ENCODE assay signal across 9 cellular contexts in the genomic region with DNA sequence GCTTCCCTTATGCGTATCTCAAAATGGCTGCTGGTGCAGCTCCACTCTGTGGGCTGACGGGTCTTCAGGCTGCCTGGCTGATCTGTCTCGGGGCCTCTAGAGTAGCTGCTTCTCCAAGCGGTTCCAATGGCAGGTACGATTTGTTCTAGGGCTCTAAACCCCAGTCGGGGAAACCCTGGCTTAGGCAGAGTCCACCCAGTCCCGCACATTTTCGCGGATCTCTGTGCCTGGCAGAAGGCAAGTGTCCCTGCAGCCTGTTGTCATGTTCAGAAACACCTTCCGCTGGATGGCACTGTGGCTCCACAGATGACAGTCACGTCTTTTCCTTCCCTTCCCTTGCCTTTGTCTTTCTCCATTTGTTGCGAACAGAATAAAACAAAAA. TPM values are rescaled to one million over a fixed set of nuclear protein-coding genes. Genes with fewer than 3 reads are reported as not detected.
A peak's percentile ranks its signal among the peaks of the same experiment; 100 is the strongest.
DNase-seq lines count a peak whose midpoint lies in the region; ATAC-seq and TF ChIP-seq lines count a peak whose summit lies in the region.
"Had no signal": no experiment of that assay in that cellular context is flagged by ENCODE, and none has a peak within 500 bp of the region (broad histone marks: within the 10 kb centered on the region; RNA-seq: fewer than 3 reads in every experiment).

No MANE protein-coding gene starts in this region.

- H3K27me3 ChIP-seq in BLaER1 treated with 17β-estradiol and CSF1 and Interleukin-3, amounts not matched to agents 10 nM and 100 nM = peaks cover 0 to 11% (median 5%) of the 10 kb centered on the region in 11 experiments; a peak in 8 of 22 replicates
- H3K27me3 ChIP-seq in Karpas-422 (ENCODE audit: low read length) (no peaks in the 10 kb centered on the region), testis (no peaks in the 10 kb centered on the region)

- H3K4me3 ChIP-seq in BLaER1 treated with 17β-estradiol and CSF1 and Interleukin-3, amounts not matched to agents 10 nM and 100 nM = peak overlapping the region; percentile 38 to 65 (median 54)
- H3K4me3 ChIP-seq in Karpas-422 (ENCODE audit: low read length) = peak overlapping the region; percentile 56
- no peak overlapping the region for H3K4me3 ChIP-seq in testis

- no peaks in the 10 kb centered on the region for H3K79me2 ChIP-seq in Karpas-422 (ENCODE audit: low read length)

- no peaks in the 10 kb centered on the region for H3K9me2 ChIP-seq in Karpas-422 (replicated peaks; ENCODE audit: insufficient read depth, low read length)

- H3K4me1 Mint-ChIP-seq in natural killer cell = peaks cover 18 to 20% of the 10 kb centered on the region in 2 donors

- peak overlapping the region; percentile 84 for H3K4me3 Mint-ChIP-seq in natural killer cell

- peak in 1 of 3 donors; percentile 36 for ATAC-seq in natural killer cell

- intact Hi-C loops in natural killer cell (cut with micrococcal nuclease) (no loop called here), testis (cut with DNase I; ENCODE audit: low total_unique reads) (no loop called here)

- peak overlapping the region; percentile 61 to 90 (median 81) for H3K27ac ChIP-seq in BLaER1 treated with 17β-estradiol and CSF1 and Interleukin-3, amounts not matched to agents 10 nM and 100 nM
- peak overlapping the region; percentile 38 for H3K27ac ChIP-seq in Karpas-422 (ENCODE audit: low read length)
- H3K27ac ChIP-seq in testis = no peak overlapping the region

- H3K27ac Mint-ChIP-seq in natural killer cell = peak overlapping the region in 1 of 2 donors; percentile 82

- no peak for TF ChIP-seq CTCF in natural killer cell (IDR thresholded peaks at IDR 0.05)
- no peak for TF ChIP-seq CTCF in testis (IDR thresholded peaks at IDR 0.05)

- DNase-seq in Karpas-422 = peak; percentile 88
- peak; percentile 53 for DNase-seq in cerebellar cortex (ENCODE audit: low spot score)
- DNase-seq in natural killer cell = no peak
- no peak for DNase-seq in testis
- no peak for DNase-seq in activated CD4-positive, alpha-beta T cell treated with anti-CD3 and anti-CD28 coated beads for 1 hour
- DNase-seq in epidermal melanocyte (ENCODE audit: insufficient read length, low spot score) = no peak
- DNase-seq in stimulated activated CD4-positive, alpha-beta T cell treated with anti-CD3 and anti-CD28 coated beads, Interleukin-2, amount 100 ng/mL, for 24 hours = no peak
- DNase-seq: NCI-H82 had no signal

- H3K36me3 Mint-ChIP-seq in natural killer cell = no peaks in the 10 kb centered on the region

- peaks cover 0 to 9% (median 0%) of the 10 kb centered on the region in 11 experiments; a peak in 5 of 22 replicates for H4K20me1 ChIP-seq in BLaER1 treated with 17β-estradiol and CSF1 and Interleukin-3, amounts not matched to agents 10 nM and 100 nM
- H4K20me1 ChIP-seq in Karpas-422 (ENCODE audit: insufficient read depth, low read depth, low read length) = no peaks in the 10 kb centered on the region

- H3K9me3 ChIP-seq in BLaER1 treated with 17β-estradiol and CSF1 and Interleukin-3, amounts not matched to agents 10 nM and 100 nM (replicated peaks in 1 of 11) = no peaks in the 10 kb centered on the region
- no peaks in the 10 kb centered on the region for H3K9me3 ChIP-seq in Karpas-422 (ENCODE audit: low read length)
- H3K9me3 ChIP-seq in testis = no peaks in the 10 kb centered on the region

- no peaks in the 10 kb centered on the region for H3K9me3 Mint-ChIP-seq in natural killer cell

- no peaks in the 10 kb centered on the region for H3K27me3 Mint-ChIP-seq in natural killer cell (ENCODE audit: low read depth in 2 of 2)

- peak overlapping the region; percentile 83; the same call in 1 of the 2 replicates for H2AFZ ChIP-seq in Karpas-422 (ENCODE audit: low read length)

- 54 to 69% methylated on average over 4 to 12 of the region's 12 CpGs for WGBS in testis, 2 donors

- peak overlapping the region; percentile 68 to 85 (median 81) for H3K4me2 ChIP-seq in BLaER1 treated with 17β-estradiol and CSF1 and Interleukin-3, amounts not matched to agents 10 nM and 100 nM
- peak overlapping the region; percentile 66 for H3K4me2 ChIP-seq in Karpas-422 (ENCODE audit: low read depth, low read length, poor library complexity, severe bottlenecking)

- peak overlapping the region; percentile 68 to 83 (median 82) for H3K9ac ChIP-seq in BLaER1 treated with 17β-estradiol and CSF1 and Interleukin-3, amounts not matched to agents 10 nM and 100 nM
- peak overlapping the region; percentile 62 for H3K9ac ChIP-seq in Karpas-422 (ENCODE audit: low read length)

- peaks cover 34 to 63% (median 47%) of the 10 kb centered on the region in 10 experiments for H3K4me1 ChIP-seq in BLaER1 treated with 17β-estradiol and CSF1 and Interleukin-3, amounts not matched to agents 10 nM and 100 nM
- H3K4me1 ChIP-seq in Karpas-422 (ENCODE audit: low read length) = peaks cover 10% of the 10 kb centered on the region
- H3K4me1 ChIP-seq in testis = no peaks in the 10 kb centered on the region

- H3K36me3 ChIP-seq in BLaER1 treated with 17β-estradiol and CSF1 and Interleukin-3, amounts not matched to agents 10 nM and 100 nM = peaks cover 0 to 23% (median 0%) of the 10 kb centered on the region in 11 experiments; a peak in 2 of 22 replicates
- H3K36me3 ChIP-seq in Karpas-422 (ENCODE audit: insufficient read depth, low read length) = no peaks in the 10 kb centered on the region
- H3K36me3 ChIP-seq in testis (ENCODE audit: low read depth, missing control alignments) = no peaks in the 10 kb centered on the region

- TF ChIP-seq POLR2A in testis (IDR thresholded peaks at IDR 0.05) = no peak

RNA-seq across cellular contexts. Expression of a gene that starts 54.4 kb away (rescaled TPM):
- total RNA-seq in Karpas-422 (2014; rRNA removed; shearing (Covaris generic); ENCODE audit: low replicate concordance) = 4.9 and 20.5 TPM in 2 replicates
- total RNA-seq in natural killer cell = 10 to 100 TPM; 16.0 to 23.6 (median 16.6) TPM
- 10 to 100 TPM; 30.9 to 33.1 TPM for total RNA-seq in testis
- 26.1 TPM for polyA plus RNA-seq in testis (ENCODE audit: insufficient read depth, low read depth, low replicate concordance)

Comparison
In these comparisons a context has a peak if more than half of its experiments do, and no peak if none do; other contexts are left out.
1. H3K27ac ChIP-seq: peak in BLaER1 treated with 17β-estradiol and CSF1 and Interleukin-3, amounts not matched to agents 10 nM and 100 nM (11 of 11) and Karpas-422 (single experiment); none in testis (0 of 2).
2. H3K4me3 ChIP-seq: peak in BLaER1 treated with 17β-estradiol and CSF1 and Interleukin-3, amounts not matched to agents 10 nM and 100 nM (10 of 10) and Karpas-422 (single experiment); none in testis (0 of 2).
3. DNase-seq: peak in Karpas-422 (single experiment) and cerebellar cortex (single experiment); none in natural killer cell (single experiment), testis (single experiment), activated CD4-positive, alpha-beta T cell treated with anti-CD3 and anti-CD28 coated beads for 1 hour (single experiment), epidermal melanocyte (single experiment) and stimulated activated CD4-positive, alpha-beta T cell treated with anti-CD3 and anti-CD28 coated beads, Interleukin-2, amount 100 ng/mL, for 24 hours (0 of 2).